Comparison of ENCODE assay signal across 18 cellular contexts in the genomic region with DNA sequence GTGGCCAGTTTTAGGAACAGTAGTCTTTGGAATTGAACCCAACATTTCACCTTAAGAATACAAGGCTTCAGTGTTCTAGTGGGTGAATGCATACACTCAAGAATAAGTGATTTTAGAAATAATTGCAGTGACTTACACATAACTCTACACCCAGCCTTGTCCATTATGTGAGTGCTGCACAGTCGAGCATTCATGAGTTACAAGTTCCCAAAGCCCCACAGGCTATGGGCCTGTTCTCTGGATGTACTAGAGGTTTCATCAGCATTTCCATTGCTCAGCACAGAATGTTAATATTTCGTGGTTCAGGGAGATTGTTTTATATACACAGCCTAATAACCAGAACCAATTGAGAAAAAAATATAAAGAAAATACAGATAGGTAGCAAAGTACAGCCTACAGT.
"Had no signal": no experiment of that assay in that cellular context is flagged by ENCODE, and none has a peak within 500 bp of the region (broad histone marks: within the 10 kb centered on the region; RNA-seq: fewer than 3 reads in every experiment).

No MANE protein-coding gene starts in this region.

- H3K4me1 ChIP-seq: breast epithelium, left ventricle myocardium inferior had no signal

- ATAC-seq: activated CD8-positive, alpha-beta T cell treated with anti-CD3 and anti-CD28 coated beads, Interleukin-2, amount 10 ng/mL, durations not matched to agents 7 days and 5 days; naive thymus-derived CD8-positive, alpha-beta T cell; WTC11 had no signal

- H3K27me3 ChIP-seq: breast epithelium, hepatocyte, transverse colon had no signal

- H3K9me3 ChIP-seq: breast epithelium, left ventricle myocardium inferior, transverse colon had no signal

- H2AFZ ChIP-seq: hepatocyte had no signal

- H3K4me2 ChIP-seq: hepatocyte had no signal

- H3K27ac ChIP-seq: breast epithelium, hepatocyte, left ventricle myocardium inferior, transverse colon had no signal

- H3K36me3 ChIP-seq: breast epithelium, transverse colon had no signal

- DNase-seq: activated CD4-positive, alpha-beta T cell treated with anti-CD3 and anti-CD28 coated beads for 48 hours; activated CD8-positive, alpha-beta memory T cell treated with anti-CD3 and anti-CD28 coated beads, Interleukin-2, amount 50 U/mL, for 4 hours; activated CD8-positive, alpha-beta T cell treated with anti-CD3 and anti-CD28 coated beads, Interleukin-2, amount 10 ng/mL, durations not matched to agents 7 days and 5 days; activated gamma-delta T cell; activated T-cell treated with anti-CD3 and anti-CD28 coated beads, Interleukin-2, amount 50 U/mL, for 72 hours; amygdala; cerebellar nuclear complex; dorsolateral prefrontal cortex; left ventricle myocardium inferior; naive thymus-derived CD8-positive, alpha-beta T cell; stimulated activated CD4-positive, alpha-beta T cell treated with anti-CD3 and anti-CD28 coated beads, Interleukin-4, amount 100 ng/mL, for 24 hours; stimulated activated naive CD4-positive, alpha-beta T cell treated with Interleukin-2 at 50 U/mL for 16 hours; substantia nigra; T-helper 2 cell; transverse colon had no signal

- H3K4me3 ChIP-seq: breast epithelium, dorsolateral prefrontal cortex, hepatocyte, left ventricle myocardium inferior, transverse colon had no signal
